Comparison of ENCODE assay signal across 1 cellular context in the genomic region with DNA sequence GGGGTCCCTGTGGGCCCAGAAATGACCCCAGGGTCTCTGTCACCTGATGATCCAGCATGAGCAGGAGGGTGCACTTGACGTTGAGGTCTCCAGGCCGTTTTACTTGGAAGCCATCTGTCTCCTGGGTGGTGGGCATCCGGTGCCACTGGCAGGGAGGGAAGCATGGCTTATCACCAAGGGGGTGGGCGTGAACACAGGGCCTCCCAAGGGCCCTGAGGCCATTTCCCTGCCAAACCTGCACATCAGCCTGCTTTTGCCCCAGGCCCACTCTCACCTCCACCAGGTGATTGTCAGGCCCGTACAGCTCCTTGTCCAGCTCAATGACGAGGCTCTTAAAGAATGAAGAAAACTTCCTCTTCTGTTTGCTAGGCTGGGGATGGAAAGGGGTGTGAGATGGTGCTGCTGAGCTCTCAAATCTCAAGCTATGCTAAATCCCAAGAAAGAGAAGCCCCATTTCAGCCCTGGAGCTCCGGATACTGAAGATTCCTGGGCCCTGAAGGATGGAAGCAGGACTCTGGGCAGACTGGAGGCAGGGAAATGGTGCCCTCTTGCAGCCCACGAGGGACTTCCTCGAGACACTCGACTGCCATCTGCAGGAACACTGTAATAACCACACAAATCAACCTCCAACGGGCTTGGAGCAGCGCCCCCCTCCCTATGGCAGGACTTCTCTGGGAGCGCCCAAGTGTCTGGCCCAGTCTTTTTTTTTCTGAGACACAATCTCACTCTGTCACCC.
TF ChIP-seq lines count a peak whose summit lies in the region.

No MANE protein-coding gene starts in this region.

TF ChIP-seq in GM23338, 12 proteins besides CTCF, POLR2A, EP300 and RAD21:
- TF ChIP-seq ZNF462 (CRISPR knock-in tag; IDR thresholded peaks at IDR 0.05) (no peak), EZH2 (IDR thresholded peaks at IDR 0.05; ENCODE audit: low read depth, unreplicated experiment) (no peak), NANOG (IDR thresholded peaks at IDR 0.05; ENCODE audit: borderline replicate concordance) (no peak), JUNB (IDR thresholded peaks at IDR 0.05; ENCODE audit: unreplicated experiment) (no peak), ZNF331 (CRISPR knock-in tag; IDR thresholded peaks at IDR 0.05; ENCODE audit: low read depth) (no peak), ZNF114 (CRISPR knock-in tag; IDR thresholded peaks at IDR 0.05) (no peak), POLR2AphosphoS5 (IDR thresholded peaks at IDR 0.05; ENCODE audit: low read depth) (no peak), EZH2phosphoT487 (IDR thresholded peaks at IDR 0.05; ENCODE audit: unreplicated experiment) (no peak), STAT1 (IDR thresholded peaks at IDR 0.05; ENCODE audit: unreplicated experiment) (no peak), CREB1 (CRISPR knock-in tag; IDR thresholded peaks at IDR 0.05; ENCODE audit: low read depth) (no peak)
- TF ChIP-seq, protein P1, sequence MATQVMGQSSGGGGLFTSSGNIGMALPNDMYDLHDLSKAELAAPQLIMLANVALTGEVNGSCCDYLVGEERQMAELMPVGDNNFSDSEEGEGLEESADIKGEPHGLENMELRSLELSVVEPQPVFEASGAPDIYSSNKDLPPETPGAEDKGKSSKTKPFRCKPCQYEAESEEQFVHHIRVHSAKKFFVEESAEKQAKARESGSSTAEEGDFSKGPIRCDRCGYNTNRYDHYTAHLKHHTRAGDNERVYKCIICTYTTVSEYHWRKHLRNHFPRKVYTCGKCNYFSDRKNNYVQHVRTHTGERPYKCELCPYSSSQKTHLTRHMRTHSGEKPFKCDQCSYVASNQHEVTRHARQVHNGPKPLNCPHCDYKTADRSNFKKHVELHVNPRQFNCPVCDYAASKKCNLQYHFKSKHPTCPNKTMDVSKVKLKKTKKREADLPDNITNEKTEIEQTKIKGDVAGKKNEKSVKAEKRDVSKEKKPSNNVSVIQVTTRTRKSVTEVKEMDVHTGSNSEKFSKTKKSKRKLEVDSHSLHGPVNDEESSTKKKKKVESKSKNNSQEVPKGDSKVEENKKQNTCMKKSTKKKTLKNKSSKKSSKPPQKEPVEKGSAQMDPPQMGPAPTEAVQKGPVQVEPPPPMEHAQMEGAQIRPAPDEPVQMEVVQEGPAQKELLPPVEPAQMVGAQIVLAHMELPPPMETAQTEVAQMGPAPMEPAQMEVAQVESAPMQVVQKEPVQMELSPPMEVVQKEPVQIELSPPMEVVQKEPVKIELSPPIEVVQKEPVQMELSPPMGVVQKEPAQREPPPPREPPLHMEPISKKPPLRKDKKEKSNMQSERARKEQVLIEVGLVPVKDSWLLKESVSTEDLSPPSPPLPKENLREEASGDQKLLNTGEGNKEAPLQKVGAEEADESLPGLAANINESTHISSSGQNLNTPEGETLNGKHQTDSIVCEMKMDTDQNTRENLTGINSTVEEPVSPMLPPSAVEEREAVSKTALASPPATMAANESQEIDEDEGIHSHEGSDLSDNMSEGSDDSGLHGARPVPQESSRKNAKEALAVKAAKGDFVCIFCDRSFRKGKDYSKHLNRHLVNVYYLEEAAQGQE (IDR thresholded peaks at IDR 0.05; ENCODE audit: unreplicated experiment), result no peak
- TF ChIP-seq, protein P2, sequence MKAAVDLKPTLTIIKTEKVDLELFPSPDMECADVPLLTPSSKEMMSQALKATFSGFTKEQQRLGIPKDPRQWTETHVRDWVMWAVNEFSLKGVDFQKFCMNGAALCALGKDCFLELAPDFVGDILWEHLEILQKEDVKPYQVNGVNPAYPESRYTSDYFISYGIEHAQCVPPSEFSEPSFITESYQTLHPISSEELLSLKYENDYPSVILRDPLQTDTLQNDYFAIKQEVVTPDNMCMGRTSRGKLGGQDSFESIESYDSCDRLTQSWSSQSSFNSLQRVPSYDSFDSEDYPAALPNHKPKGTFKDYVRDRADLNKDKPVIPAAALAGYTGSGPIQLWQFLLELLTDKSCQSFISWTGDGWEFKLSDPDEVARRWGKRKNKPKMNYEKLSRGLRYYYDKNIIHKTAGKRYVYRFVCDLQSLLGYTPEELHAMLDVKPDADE (IDR thresholded peaks at IDR 0.05), result no peak
